27 cellular contexts compared by ENCODE assay signal in genomic region chr12:68831272-68831671, GRCh38. TPM values are rescaled to one million over a fixed set of nuclear protein-coding genes. Genes with fewer than 3 reads are reported as not detected.
DNase-seq lines count a peak whose midpoint lies in the region; ATAC-seq and TF ChIP-seq lines count a peak whose summit lies in the region.
"Had no signal": no experiment of that assay in that cellular context is flagged by ENCODE, and none has a peak within 500 bp of the region (broad histone marks: within the 10 kb centered on the region; RNA-seq: fewer than 3 reads in every experiment).

No MANE protein-coding gene starts in this region.

- no peak overlapping the region for H3K27ac ChIP-seq in tibial nerve
- H3K27ac ChIP-seq: colonic mucosa, ovary had no signal

- no peak for DNase-seq in activated T-cell treated with anti-CD3 and anti-CD28 coated beads, Interleukin-2, amount 50 U/mL, for 72 hours
- no peak for DNase-seq in activated T-cell treated with anti-CD3 and anti-CD28 coated beads, Interleukin-2, amount 50 U/mL, for 48 hours
- DNase-seq in NCI-H226 = peak; percentile 32
- peak; percentile 55 for DNase-seq in iPS-NIHi11 (ENCODE audit: low spot score)
- DNase-seq in T1000 (lab: John Stamatoyannopoulos, UW) = no peak
- no peak for DNase-seq in NCI-H2196 (lab: John Stamatoyannopoulos, UW; ENCODE audit: unreplicated experiment)
- DNase-seq in tibial nerve (ENCODE audit: low spot score in 2 of 2) = no peak
- DNase-seq: activated naive CD8-positive, alpha-beta T cell treated with anti-CD3 and anti-CD28 coated beads, Interleukin-2, amount 10 ng/mL, durations not matched to agents 7 days and 5 days; CD4-positive, alpha-beta T cell; colonic mucosa; DND-41; GOT3; Kasumi-1; kidney; naive thymus-derived CD8-positive, alpha-beta T cell; NCI-H1417 treated with DMSO at 0.1 percent for 48 hours; NCI-H2171; NCI-H69; OCI-M1; ovary; right cardiac atrium; stimulated activated naive CD8-positive, alpha-beta T cell treated with anti-CD3 and anti-CD28 coated beads, Interleukin-15, Interleukin-2, amounts not matched to agents 100 U/mL and 50 U/mL, for 24 hours had no signal

- no peaks in the 10 kb centered on the region for H3K9me3 Mint-ChIP-seq in activated T-cell treated with anti-CD3 and anti-CD28 coated beads, Interleukin-2, amount 50 U/mL, for 72 hours
- H3K9me3 Mint-ChIP-seq: activated naive CD8-positive, alpha-beta T cell treated with anti-CD3 and anti-CD28 coated beads, Interleukin-2, amount 10 ng/mL, durations not matched to agents 7 days and 5 days; brain; CD4-positive, alpha-beta T cell; memory B cell; naive thymus-derived CD8-positive, alpha-beta T cell; T-helper 2 cell treated with Interferon-gamma antibody and Interleukin-4, amounts not matched to agents 5 μg/mL and 100 μg/mL, for 36 hours had no signal

- no peak overlapping the region for H3K4me3 ChIP-seq in tibial nerve
- H3K4me3 ChIP-seq: colonic mucosa, ovary had no signal

- TF ChIP-seq POLR2A in tibial nerve (IDR thresholded peaks at IDR 0.05) = no peak

- H3K4me1 Mint-ChIP-seq in activated T-cell treated with anti-CD3 and anti-CD28 coated beads, Interleukin-2, amount 50 U/mL, for 72 hours (ENCODE audit: low read depth) = peaks cover 20% of the 10 kb centered on the region

- WGBS in tibial nerve, 2 donors = 79 to 82% methylated on average over 6 of the region's 6 CpGs

- no peaks in the 10 kb centered on the region for H3K27me3 Mint-ChIP-seq in activated T-cell treated with anti-CD3 and anti-CD28 coated beads, Interleukin-2, amount 50 U/mL, for 72 hours (ENCODE audit: low read depth)
- H3K27me3 Mint-ChIP-seq: activated naive CD8-positive, alpha-beta T cell treated with anti-CD3 and anti-CD28 coated beads, Interleukin-2, amount 10 ng/mL, durations not matched to agents 7 days and 5 days; brain; CD4-positive, alpha-beta T cell; memory B cell; naive thymus-derived CD8-positive, alpha-beta T cell had no signal

- H3K27me3 ChIP-seq in tibial nerve = no peaks in the 10 kb centered on the region
- H3K27me3 ChIP-seq: colonic mucosa, ovary had no signal

- peaks cover 0 to 89% (median 9%) of the 10 kb centered on the region in 3 donors for H3K36me3 ChIP-seq in tibial nerve
- H3K36me3 ChIP-seq: ovary had no signal

- no peak overlapping the region for H3K4me3 Mint-ChIP-seq in activated T-cell treated with anti-CD3 and anti-CD28 coated beads, Interleukin-2, amount 50 U/mL, for 72 hours
- H3K4me3 Mint-ChIP-seq: activated naive CD8-positive, alpha-beta T cell treated with anti-CD3 and anti-CD28 coated beads, Interleukin-2, amount 10 ng/mL, durations not matched to agents 7 days and 5 days; brain; CD4-positive, alpha-beta T cell; memory B cell; naive thymus-derived CD8-positive, alpha-beta T cell; T-helper 2 cell treated with Interferon-gamma antibody and Interleukin-4, amounts not matched to agents 5 μg/mL and 100 μg/mL, for 36 hours had no signal

- H3K27ac Mint-ChIP-seq in activated T-cell treated with anti-CD3 and anti-CD28 coated beads, Interleukin-2, amount 50 U/mL, for 72 hours = peak overlapping the region; percentile 84
- H3K27ac Mint-ChIP-seq: activated naive CD8-positive, alpha-beta T cell treated with anti-CD3 and anti-CD28 coated beads, Interleukin-2, amount 10 ng/mL, durations not matched to agents 7 days and 5 days; brain; CD4-positive, alpha-beta T cell; memory B cell had no signal

- TF ChIP-seq CTCF in tibial nerve (IDR thresholded peaks at IDR 0.05) = no peak

- H3K36me3 Mint-ChIP-seq in activated T-cell treated with anti-CD3 and anti-CD28 coated beads, Interleukin-2, amount 50 U/mL, for 72 hours (ENCODE audit: insufficient read depth in 2 of 2) = peaks cover 20 to 51% of the 10 kb centered on the region in 2 donors

- H3K9me3 ChIP-seq in tibial nerve = no peaks in the 10 kb centered on the region
- H3K9me3 ChIP-seq: colonic mucosa, ovary had no signal

- H3K4me1 ChIP-seq in tibial nerve = peaks cover 0 to 9% (median 0%) of the 10 kb centered on the region in 4 donors
- H3K4me1 ChIP-seq: colonic mucosa had no signal

- no peak for TF ChIP-seq EP300 in tibial nerve (IDR thresholded peaks at IDR 0.05)

- ATAC-seq in activated T-cell treated with anti-CD3 and anti-CD28 coated beads, Interleukin-2, amount 50 U/mL, for 72 hours (replicated peaks in 1 of 2) = no peak
- no peak for ATAC-seq in GM19397 (IDR thresholded peaks at IDR 0.05; ENCODE audit: unreplicated experiment)
- ATAC-seq: activated CD4-positive, CD25-positive, alpha-beta regulatory T cell treated with anti-CD3 and anti-CD28 coated beads, Interleukin-2, amount 50 U/mL, for 24 hours; naive thymus-derived CD8-positive, alpha-beta T cell; right cardiac atrium; stimulated activated naive CD8-positive, alpha-beta T cell treated with anti-CD3 and anti-CD28 coated beads, Interleukin-15, Interleukin-2, amounts not matched to agents 100 U/mL and 50 U/mL, for 24 hours had no signal

RNA-seq across cellular contexts. Expression of gene MDM2, which starts 23.3 kb away (rescaled TPM):
- total RNA-seq in activated T-cell treated with anti-CD3 and anti-CD28 coated beads, Interleukin-2, amount 50 U/mL, for 72 hours = 100 to 1,000 TPM; 191 to 225 TPM
- total RNA-seq in tibial nerve = 10 to 100 TPM; 75.9 to 99.6 (median 85.8) TPM

Comparison
In these comparisons a context has a peak if more than half of its experiments do, and no peak if none do; other contexts are left out.
1. DNase-seq: peak in NCI-H226 (single experiment) and iPS-NIHi11 (single experiment); none in activated T-cell treated with anti-CD3 and anti-CD28 coated beads, Interleukin-2, amount 50 U/mL, for 72 hours (0 of 2), activated T-cell treated with anti-CD3 and anti-CD28 coated beads, Interleukin-2, amount 50 U/mL, for 48 hours (0 of 2), T1000 (single experiment), NCI-H2196 (single experiment) and tibial nerve (0 of 2).